Comparison of ENCODE assay signal across 8 cellular contexts in genomic region chr17:80991645-80992076, GRCh38.
DNase-seq lines count a peak whose midpoint lies in the region; ATAC-seq and TF ChIP-seq lines count a peak whose summit lies in the region.

Gene CHMP6 (plus strand): TSS chr17:80991841. CDS start chr17:80991919, 78 bp downstream.

- peak within 1 kb of the TSS; percentile 55 to 97; a peak in 3 of 4 replicates for H3K4me3 ChIP-seq in DND-41 (ENCODE audit: low read depth in 1 of 2, low read length in 2 of 2)

- peak within 1 kb of the TSS; percentile 99 for H2AFZ ChIP-seq in DND-41 (ENCODE audit: low read depth, low read length)

- H3K9me3 ChIP-seq in DND-41 (ENCODE audit: insufficient read depth, low read length, severe bottlenecking): no peaks in the 10 kb centered on the region

- peak within 1 kb of the TSS; percentile 76 for H3K27ac ChIP-seq in DND-41 (ENCODE audit: low read length)

- TF ChIP-seq CTCF in DND-41 (IDR thresholded peaks at IDR 0.05; ENCODE audit: borderline replicate concordance, extremely low read depth, low read length, poor library complexity, severe bottlenecking): peak; percentile 36

- peaks cover 24% of the 10 kb centered on the region for H3K36me3 ChIP-seq in DND-41 (ENCODE audit: insufficient read depth, low read length)

- peaks cover 44% of the 10 kb centered on the region for H3K4me1 ChIP-seq in DND-41 (ENCODE audit: insufficient read depth, low read length)

- peak; percentile 53 for ATAC-seq in DND-41 (ENCODE audit: insufficient read depth, low read depth)
- peak; percentile 51 for ATAC-seq in HG02571 (IDR thresholded peaks at IDR 0.05; ENCODE audit: unreplicated experiment)
- no peak for ATAC-seq in GM21576 (IDR thresholded peaks at IDR 0.05; ENCODE audit: unreplicated experiment)

- DNase-seq in DND-41 (peak; percentile 72), NOMO-1 treated with dmso at 0.1 percent for 144 hours (lab: John Stamatoyannopoulos, UW; ENCODE audit: unreplicated experiment) (peak; percentile 40), activated T-cell treated with anti-CD3 and anti-CD28 coated beads for 1 hour (ENCODE audit: low read depth) (peak; percentile 61), epidermal melanocyte (ENCODE audit: insufficient read length, low spot score) (peak; percentile 92), midbrain (lab: John Stamatoyannopoulos, UW) (peak; percentile 47)
- DNase-seq in stimulated activated CD8-positive, alpha-beta memory T cell treated with anti-CD3 and anti-CD28 coated beads, Interleukin-15, amount 100 ng/mL, for 48 hours (ENCODE audit: low read depth in 2 of 2): peak; percentile 55 to 66

- peaks cover 3% of the 10 kb centered on the region for H3K27me3 ChIP-seq in DND-41 (ENCODE audit: insufficient read depth, low read length, poor library complexity)

- peaks cover 15% of the 10 kb centered on the region for H3K79me2 ChIP-seq in DND-41 (ENCODE audit: insufficient read depth, low read length)

- H3K4me2 ChIP-seq in DND-41 (ENCODE audit: insufficient read depth, low read length): peak within 1 kb of the TSS; percentile 91

- peak within 1 kb of the TSS; percentile 89 for H3K9ac ChIP-seq in DND-41 (ENCODE audit: low read depth, low read length)

- H4K20me1 ChIP-seq in DND-41 (ENCODE audit: insufficient read depth, low read length): peaks cover 12% of the 10 kb centered on the region; the same call in 1 of the 2 replicates

Comparison
In these comparisons a context has a peak if more than half of its experiments do, and no peak if none do; other contexts are left out.
1. DNase-seq: peak in every context shown above with its lines; median percentile 92 in epidermal melanocyte; 72 in DND-41; 61 in activated T-cell treated with anti-CD3 and anti-CD28 coated beads for 1 hour; 60 in stimulated activated CD8-positive, alpha-beta memory T cell treated with anti-CD3 and anti-CD28 coated beads, Interleukin-15, amount 100 ng/mL, for 48 hours; 47 in midbrain; 40 in NOMO-1 treated with dmso at 0.1 percent for 144 hours.